Comparison of ENCODE assay signal across 9 cellular contexts in genomic region chr6:151675746-151676459, GRCh38.
DNase-seq lines count a peak whose midpoint lies in the region; ATAC-seq lines count a peak whose summit lies in the region.
"Had no signal": no experiment of that assay in that cellular context is flagged by ENCODE, and none has a peak within 500 bp of the region (broad histone marks: within the 10 kb centered on the region; RNA-seq: fewer than 3 reads in every experiment).

No MANE protein-coding gene starts in this region.

- WGBS in iPS DF 6.9 (ENCODE audit: insufficient coverage, insufficient read length), result no CpG with 5 or more reads among the region's 8 CpGs

- no peaks in the 10 kb centered on the region for H3K36me3 ChIP-seq in SJCRH30
- H3K36me3 ChIP-seq in iPS DF 6.9 (ENCODE audit: control insufficient read depth, insufficient read depth, low read length), result no peaks in the 10 kb centered on the region

- H3K9me3 Mint-ChIP-seq in activated naive CD8-positive, alpha-beta T cell treated with anti-CD3 and anti-CD28 coated beads, Interleukin-2, amount 10 ng/mL, durations not matched to agents 7 days and 5 days, result no peaks in the 10 kb centered on the region

- peak; percentile 35 for DNase-seq in EH (ENCODE audit: low read depth)
- peak; percentile 9 to 63 for DNase-seq in SJCRH30
- peak; percentile 45 for DNase-seq in activated naive CD8-positive, alpha-beta T cell treated with anti-CD3 and anti-CD28 coated beads, Interleukin-2, amount 10 ng/mL, durations not matched to agents 7 days and 5 days
- peak; percentile 57 for DNase-seq in iPS DF 6.9 (ENCODE audit: low read depth, low spot score)
- peak; percentile 46 for DNase-seq in stimulated activated CD4-positive, alpha-beta T cell treated with anti-CD3 and anti-CD28 coated beads, Interleukin-4, amount 100 ng/mL, for 1 hour
- no peak for DNase-seq in NCI-H128 (lab: John Stamatoyannopoulos, UW; ENCODE audit: unreplicated experiment)

- H3K4me1 ChIP-seq in SJCRH30, result peaks cover 2% of the 10 kb centered on the region; the same call in 1 of the 2 replicates
- no peaks in the 10 kb centered on the region for H3K4me1 ChIP-seq in iPS DF 6.9 (ENCODE audit: control insufficient read depth, insufficient read depth, low read length)

- H3K27ac Mint-ChIP-seq in activated naive CD8-positive, alpha-beta T cell treated with anti-CD3 and anti-CD28 coated beads, Interleukin-2, amount 10 ng/mL, durations not matched to agents 7 days and 5 days, result no peak overlapping the region
- H3K27ac Mint-ChIP-seq: activated naive CD8-positive, alpha-beta T cell had no signal

- no peak overlapping the region for H3K4me3 Mint-ChIP-seq in activated naive CD8-positive, alpha-beta T cell treated with anti-CD3 and anti-CD28 coated beads, Interleukin-2, amount 10 ng/mL, durations not matched to agents 7 days and 5 days
- H3K4me3 Mint-ChIP-seq: activated naive CD8-positive, alpha-beta T cell had no signal

- peak; percentile 97 for ATAC-seq in GM21367 (IDR thresholded peaks at IDR 0.05; ENCODE audit: unreplicated experiment)
- ATAC-seq in HG03565 (IDR thresholded peaks at IDR 0.05; ENCODE audit: unreplicated experiment), result peak; percentile 92
- peak; percentile 60 for ATAC-seq in activated naive CD8-positive, alpha-beta T cell treated with anti-CD3 and anti-CD28 coated beads, Interleukin-2, amount 10 ng/mL, durations not matched to agents 7 days and 5 days (ENCODE audit: low read depth)

- H3K9me3 ChIP-seq in SJCRH30 (replicated peaks) (no peaks in the 10 kb centered on the region), iPS DF 6.9 (ENCODE audit: control insufficient read depth, insufficient read depth, low read length) (no peaks in the 10 kb centered on the region)

- POLR2A ChIA-PET in activated naive CD8-positive, alpha-beta T cell treated with anti-CD3 and anti-CD28 coated beads, Interleukin-2, amount 10 ng/mL, durations not matched to agents 7 days and 5 days (lab: Charles Lee), result no interaction called here

- H3K4me1 Mint-ChIP-seq in activated naive CD8-positive, alpha-beta T cell treated with anti-CD3 and anti-CD28 coated beads, Interleukin-2, amount 10 ng/mL, durations not matched to agents 7 days and 5 days, result peaks cover 3% of the 10 kb centered on the region

- no peaks in the 10 kb centered on the region for H3K36me3 Mint-ChIP-seq in activated naive CD8-positive, alpha-beta T cell treated with anti-CD3 and anti-CD28 coated beads, Interleukin-2, amount 10 ng/mL, durations not matched to agents 7 days and 5 days
- H3K36me3 Mint-ChIP-seq: activated naive CD8-positive, alpha-beta T cell had no signal

- H3K27me3 Mint-ChIP-seq in activated naive CD8-positive, alpha-beta T cell treated with anti-CD3 and anti-CD28 coated beads, Interleukin-2, amount 10 ng/mL, durations not matched to agents 7 days and 5 days, result no peaks in the 10 kb centered on the region

- H3K27me3 ChIP-seq in SJCRH30 (no peaks in the 10 kb centered on the region), iPS DF 6.9 (ENCODE audit: control insufficient read depth, insufficient read depth, low read length) (no peaks in the 10 kb centered on the region)

- no peak overlapping the region for H3K4me3 ChIP-seq in SJCRH30
- no peak overlapping the region for H3K4me3 ChIP-seq in iPS DF 6.9 (ENCODE audit: low read length)

- H3K27ac ChIP-seq in SJCRH30 (no peak overlapping the region), iPS DF 6.9 (ENCODE audit: low read length) (no peak overlapping the region)
